Comparison of ENCODE assay signal across 25 cellular contexts in the genomic region with DNA sequence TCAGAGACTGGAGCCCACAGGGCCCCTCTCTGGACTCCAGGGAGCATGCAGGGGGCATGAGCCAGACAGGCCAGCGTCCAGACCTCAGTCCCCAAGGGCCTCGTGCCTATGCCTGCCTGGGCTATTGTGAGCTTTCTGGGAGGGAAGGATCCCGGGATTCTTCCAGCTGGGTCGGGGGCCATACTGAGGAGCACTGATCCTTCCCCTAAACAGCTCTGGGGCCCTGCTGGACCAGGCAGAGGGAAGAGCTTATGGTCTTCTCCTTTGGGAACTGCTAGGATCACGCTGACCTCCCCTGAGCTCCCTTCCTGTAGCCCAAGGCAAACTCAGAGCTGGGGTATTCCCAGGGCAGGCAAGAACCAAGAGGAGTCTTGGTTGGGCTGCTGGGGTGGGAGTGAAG.
"Had no signal": no experiment of that assay in that cellular context is flagged by ENCODE, and none has a peak within 500 bp of the region (broad histone marks: within the 10 kb centered on the region; RNA-seq: fewer than 3 reads in every experiment).

No MANE protein-coding gene starts in this region.

- H3K9me3 Mint-ChIP-seq: activated T-helper 17 cell treated with anti-CD3 and anti-CD28 coated beads, Interleukin-2, amount 50 U/mL, for 72 hours; central memory CD8-positive, alpha-beta T cell; endodermal cell; naive B cell; stimulated activated naive CD8-positive, alpha-beta T cell treated with anti-CD3 and anti-CD28 coated beads, Interleukin-15, amount 100 ng/mL, for 72 hours had no signal

- H3K27ac ChIP-seq: adrenal gland, ascending aorta, epithelial cell of prostate, ovary, prostate gland, tibial nerve had no signal

- FAIRE-seq: islet of Langerhans, TTC549, urothelium cell line had no signal

- H3K36me3 ChIP-seq: ovary, prostate gland had no signal

- ATAC-seq: activated CD8-positive, alpha-beta T cell treated with anti-CD3 and anti-CD28 coated beads, Interleukin-2, amount 10 ng/mL, durations not matched to agents 7 days and 5 days; activated T-helper 17 cell treated with anti-CD3 and anti-CD28 coated beads, Interleukin-2, amount 50 U/mL, for 72 hours; heart left ventricle; left cardiac atrium; stimulated activated naive CD8-positive, alpha-beta T cell treated with anti-CD3 and anti-CD28 coated beads, Interleukin-15, amount 100 ng/mL, for 72 hours had no signal

- H3K4me1 Mint-ChIP-seq: stimulated activated naive CD8-positive, alpha-beta T cell treated with anti-CD3 and anti-CD28 coated beads, Interleukin-15, amount 100 ng/mL, for 72 hours had no signal

- H3K4me3 ChIP-seq: adrenal gland, ascending aorta, coronary artery, heart left ventricle, ovary, prostate gland, tibial nerve had no signal

- H3K27me3 ChIP-seq: adrenal gland, ascending aorta, heart left ventricle, ovary, tibial nerve had no signal

- H3K9me3 ChIP-seq: adrenal gland, ascending aorta, heart left ventricle, ovary, prostate gland, tibial nerve had no signal

- H3K27me3 Mint-ChIP-seq: activated naive CD8-positive, alpha-beta T cell; activated T-helper 17 cell treated with anti-CD3 and anti-CD28 coated beads, Interleukin-2, amount 50 U/mL, for 72 hours; central memory CD8-positive, alpha-beta T cell; naive B cell; stimulated activated naive CD8-positive, alpha-beta T cell treated with anti-CD3 and anti-CD28 coated beads, Interleukin-15, amount 100 ng/mL, for 72 hours had no signal

- H3K4me3 Mint-ChIP-seq: activated CD8-positive, alpha-beta T cell treated with anti-CD3 and anti-CD28 coated beads, Interleukin-2, amount 10 ng/mL, durations not matched to agents 7 days and 5 days; activated naive CD8-positive, alpha-beta T cell; activated T-helper 17 cell treated with anti-CD3 and anti-CD28 coated beads, Interleukin-2, amount 50 U/mL, for 72 hours; central memory CD8-positive, alpha-beta T cell; endodermal cell; naive B cell; stimulated activated naive CD8-positive, alpha-beta T cell treated with anti-CD3 and anti-CD28 coated beads, Interleukin-15, amount 100 ng/mL, for 72 hours had no signal

- H3K27ac Mint-ChIP-seq: activated CD8-positive, alpha-beta T cell treated with anti-CD3 and anti-CD28 coated beads, Interleukin-2, amount 10 ng/mL, durations not matched to agents 7 days and 5 days; activated naive CD8-positive, alpha-beta T cell; activated T-helper 17 cell treated with anti-CD3 and anti-CD28 coated beads, Interleukin-2, amount 50 U/mL, for 72 hours; endodermal cell had no signal

- DNase-seq: activated CD4-positive, alpha-beta T cell treated with anti-CD3 and anti-CD28 coated beads for 1 hour; activated CD4-positive, alpha-beta T cell treated with anti-CD3 and anti-CD28 coated beads, Interleukin-2, amount 50 U/mL, for 1 hour; activated CD8-positive, alpha-beta T cell treated with anti-CD3 and anti-CD28 coated beads, Interleukin-2, amount 10 ng/mL, durations not matched to agents 7 days and 5 days; activated T-cell treated with anti-CD3 and anti-CD28 coated beads, Interleukin-2, amount 50 U/mL, for 1 hour; adrenal gland; endodermal cell; left cardiac atrium; mesendoderm; naive B cell; ovary; stimulated activated CD4-positive, alpha-beta T cell treated with anti-CD3 and anti-CD28 coated beads, Interleukin-12 subunit alpha, Interleukin-12 subunit beta, amount 100 ng/mL, for 4 hours; stimulated activated naive CD8-positive, alpha-beta T cell treated with anti-CD3 and anti-CD28 coated beads, Interleukin-15, amount 100 ng/mL, for 72 hours; T-helper 1 cell had no signal
